ENCODE assay signal across 1 cellular context in genomic region chr6:7414811-7415210, GRCh38.
TF ChIP-seq lines count a peak whose summit lies in the region.

No MANE protein-coding gene starts in this region.

TF ChIP-seq in IMR-90, 13 proteins besides CTCF, POLR2A, EP300 and RAD21:
- TF ChIP-seq FOS (IDR thresholded peaks at IDR 0.05; ENCODE audit: low read depth, low read length) = peak; percentile 37; the same call in 1 of the 2 replicates
- TF ChIP-seq USF2 (IDR thresholded peaks at IDR 0.05; ENCODE audit: low read depth, low read length) = peak; percentile 97
- TF ChIP-seq CEBPB (IDR thresholded peaks at IDR 0.05; ENCODE audit: low read depth, low read length) = peak; percentile 88
- TF ChIP-seq RCOR1 (IDR thresholded peaks at IDR 0.05; ENCODE audit: insufficient replicate concordance, low read length) = no peak
- peak; percentile 44; the same call in 1 of the 2 replicates for TF ChIP-seq BHLHE40 (IDR thresholded peaks at IDR 0.05; ENCODE audit: low read depth, low read length)
